In genomic region chr10:132302911-132303310, GRCh38 we compare ENCODE assay signal across 1 cellular context.
TF ChIP-seq lines count a peak whose summit lies in the region.

No MANE protein-coding gene starts in this region.

TF ChIP-seq in H1, 55 proteins besides CTCF, POLR2A, EP300 and RAD21:
- TF ChIP-seq FOSL1 (IDR thresholded peaks at IDR 0.05; ENCODE audit: insufficient read depth, low read depth, low read length) (no peak), EGR1 (IDR thresholded peaks at IDR 0.05; ENCODE audit: borderline replicate concordance, low read depth, low read length) (no peak), CREB1 (IDR thresholded peaks at IDR 0.05) (no peak), POU5F1 (IDR thresholded peaks at IDR 0.05; ENCODE audit: low read depth, low read length) (no peak), SAP30 (IDR thresholded peaks at IDR 0.05; ENCODE audit: insufficient read depth, insufficient replicate concordance, low read length) (no peak), TEAD4 (IDR thresholded peaks at IDR 0.05; ENCODE audit: low read depth, low read length) (no peak), JUND (IDR thresholded peaks at IDR 0.05; ENCODE audit: low read length) (no peak), TAF7 (optimal IDR thresholded peaks at IDR 0.05; ENCODE audit: borderline replicate concordance, low read depth, low read length) (no peak), YY1 (IDR thresholded peaks at IDR 0.05; ENCODE audit: low read depth, low read length) (no peak), RXRA (IDR thresholded peaks at IDR 0.05; ENCODE audit: insufficient read depth, low read depth, low read length) (no peak), TAF1 (IDR thresholded peaks at IDR 0.05; ENCODE audit: low read depth, low read length) (no peak), CBX8 (IDR thresholded peaks at IDR 0.05; ENCODE audit: borderline replicate concordance, low read depth, low read length) (no peak), RBBP5 (IDR thresholded peaks at IDR 0.05; ENCODE audit: borderline replicate concordance, low read depth, low read length) (no peak), RNF2 (IDR thresholded peaks at IDR 0.05; ENCODE audit: borderline replicate concordance, low read depth, low read length, missing control alignments, poor library complexity, severe bottlenecking) (no peak)
